Comparison of ENCODE assay signal across 11 cellular contexts in the genomic region with DNA sequence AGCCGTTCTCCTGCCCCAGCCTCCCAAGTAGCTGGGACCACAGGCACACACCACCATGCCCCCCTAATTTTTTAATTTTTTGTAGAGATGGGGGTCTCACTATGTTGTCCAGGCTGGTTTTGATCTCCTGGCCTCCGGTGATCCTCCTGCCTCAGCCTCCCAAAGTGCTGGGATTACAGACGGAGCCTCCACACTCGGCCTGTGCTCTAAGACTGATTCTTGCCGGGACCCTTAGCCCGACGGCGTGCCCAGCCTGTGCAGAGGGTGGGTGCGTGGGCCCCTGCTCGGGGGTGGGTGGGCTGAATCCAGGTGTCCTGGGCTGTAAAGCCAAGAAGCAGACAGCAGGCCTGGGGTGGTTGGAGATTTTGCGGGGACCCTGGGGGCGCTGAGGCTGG.
DNase-seq lines count a peak whose midpoint lies in the region; ATAC-seq and TF ChIP-seq lines count a peak whose summit lies in the region.
"Had no signal": no experiment of that assay in that cellular context is flagged by ENCODE, and none has a peak within 500 bp of the region (broad histone marks: within the 10 kb centered on the region; RNA-seq: fewer than 3 reads in every experiment).

No MANE protein-coding gene starts in this region.

- H3K27ac ChIP-seq in adrenal gland (peak overlapping the region in 4 of 5 donors; percentile 69 to 98 (median 97)), iPS-20b (ENCODE audit: low read length) (peak overlapping the region; percentile 22), gastrocnemius medialis (peak overlapping the region; percentile 73 to 93 (median 84))

- peaks cover 30% of the 10 kb centered on the region for H3K36me3 Mint-ChIP-seq in Caco-2 (ENCODE audit: insufficient read depth, unreplicated experiment)

- peak overlapping the region; percentile 33; the same call in 1 of the 2 replicates for H3K9ac ChIP-seq in iPS-20b (ENCODE audit: low read depth, low read length)

- no peak for ATAC-seq in gastrocnemius medialis
- ATAC-seq in GM18519 (IDR thresholded peaks at IDR 0.05; ENCODE audit: low FRiP score, unreplicated experiment) = no peak

- no peaks in the 10 kb centered on the region for H3K36me3 ChIP-seq in Caco-2 (ENCODE audit: control insufficient read depth, insufficient read depth, low read length)
- no peaks in the 10 kb centered on the region for H3K36me3 ChIP-seq in adrenal gland (replicated peaks in 1 of 2)
- H3K36me3 ChIP-seq in iPS-20b (ENCODE audit: insufficient read depth, low read depth, low read length) = no peaks in the 10 kb centered on the region
- H3K36me3 ChIP-seq in gastrocnemius medialis = no peaks in the 10 kb centered on the region

- no peaks in the 10 kb centered on the region for H3K9me3 ChIP-seq in Caco-2
- H3K9me3 ChIP-seq in adrenal gland (replicated peaks in 1 of 3) = no peaks in the 10 kb centered on the region
- H3K9me3 ChIP-seq in iPS-20b (ENCODE audit: insufficient read depth, low read depth, low read length) = no peaks in the 10 kb centered on the region
- no peaks in the 10 kb centered on the region for H3K9me3 ChIP-seq in gastrocnemius medialis

- H3K4me3 Mint-ChIP-seq in Caco-2 (ENCODE audit: unreplicated experiment) = peak overlapping the region; percentile 52
- H3K4me3 Mint-ChIP-seq: activated CD4-positive, alpha-beta T cell treated with anti-CD3 and anti-CD28 coated beads, Interleukin-2, amount 10 ng/mL, durations not matched to agents 7 days and 5 days had no signal

- TF ChIP-seq POLR2A in adrenal gland (IDR thresholded peaks at IDR 0.05) (no peak), gastrocnemius medialis (IDR thresholded peaks at IDR 0.05) (no peak)

- H3K4me1 ChIP-seq in Caco-2 = peaks cover 56% of the 10 kb centered on the region
- H3K4me1 ChIP-seq in adrenal gland (replicated peaks in 1 of 2) = peaks cover 31 to 52% of the 10 kb centered on the region in 2 donors
- peaks cover 11% of the 10 kb centered on the region; the same call in 1 of the 2 replicates for H3K4me1 ChIP-seq in iPS-20b (ENCODE audit: insufficient read depth, low read length)
- peaks cover 46 to 51% of the 10 kb centered on the region in 2 donors for H3K4me1 ChIP-seq in gastrocnemius medialis

- H3K4me1 Mint-ChIP-seq in Caco-2 (ENCODE audit: low read depth, unreplicated experiment) = peaks cover 32% of the 10 kb centered on the region

- CTCF ChIA-PET in Caco-2 (lab: Charles Lee) = interaction anchor here (0.9 to 2.0 kb wide), 5 partner anchors 11 to 71 kb away, joined by 4 to 9 read pairs (median 8); partner anchors contain the start of gene GADD45B

- intact Hi-C loops in Caco-2 (cut with micrococcal nuclease; ENCODE audit: unreplicated experiment) (loop anchor here (1.0 to 10.0 kb wide), 4 partner anchors 39 to 1245 kb away; no protein-coding TSS in a partner anchor), adrenal gland (cut with DNase I) (loop anchor here (5.0 to 10.0 kb wide), 3 partner anchors 37 to 63 kb away; partner anchors contain the start of gene GADD45B (in 1 of the 2)), gastrocnemius medialis (cut with DNase I; ENCODE audit: low total_unique reads) (loop anchor here (2.0 to 5.0 kb wide), 2 partner anchors 43 to 71 kb away; no protein-coding TSS in a partner anchor)

- POLR2A ChIA-PET in Caco-2 (lab: Charles Lee) = interaction anchor here (0.5 to 4.7 kb wide), 8 partner anchors 11 to 273 kb away, joined by 3 to 139 read pairs (median 4); partner anchors contain the start of genes GADD45B and LMNB2

- TSS peak; percentile 85 for BruUV-seq in Caco-2 (replicated peaks; lab: Mats Ljungman, UMichigan)

- H3K9me3 Mint-ChIP-seq in Caco-2 (ENCODE audit: unreplicated experiment) = no peaks in the 10 kb centered on the region
- H3K9me3 Mint-ChIP-seq: activated CD4-positive, alpha-beta T cell treated with anti-CD3 and anti-CD28 coated beads, Interleukin-2, amount 10 ng/mL, durations not matched to agents 7 days and 5 days had no signal

- DNase-seq in Caco-2 (no peak), adrenal gland (no peak), gastrocnemius medialis (no peak), iPS-NIHi7 (ENCODE audit: extremely low spot score) (no peak), DMS114 treated with DMSO at 0.1 percent for 48 hours (lab: John Stamatoyannopoulos, UW; ENCODE audit: unreplicated experiment) (no peak)
- DNase-seq in stimulated activated naive CD4-positive, alpha-beta T cell treated with Interleukin-2 at 50 U/mL for 16 hours (lab: John Stamatoyannopoulos, UW) = no peak
- DNase-seq: activated CD4-positive, alpha-beta T cell treated with anti-CD3 and anti-CD28 coated beads, Interleukin-2, amount 10 ng/mL, durations not matched to agents 7 days and 5 days; amygdala; NCI-H1092 treated with DMSO at 0.1 percent for 48 hours had no signal

- peak overlapping the region; percentile 95 for H3K27ac Mint-ChIP-seq in Caco-2 (ENCODE audit: unreplicated experiment)
- H3K27ac Mint-ChIP-seq: activated CD4-positive, alpha-beta T cell treated with anti-CD3 and anti-CD28 coated beads, Interleukin-2, amount 10 ng/mL, durations not matched to agents 7 days and 5 days had no signal

- H3K4me3 ChIP-seq in Caco-2 (ENCODE audit: low read depth, low read length) = peak overlapping the region; percentile 27
- H3K4me3 ChIP-seq in adrenal gland = no peak overlapping the region
- H3K4me3 ChIP-seq in iPS-20b (ENCODE audit: low read length) = peak overlapping the region; percentile 34; the same call in 1 of the 2 replicates
- peak overlapping the region in 3 of 4 donors; percentile 6 to 29 (median 15) for H3K4me3 ChIP-seq in gastrocnemius medialis

- no peaks in the 10 kb centered on the region for H3K27me3 ChIP-seq in Caco-2 (replicated peaks; ENCODE audit: control insufficient read depth, insufficient read depth, low read length)
- no peaks in the 10 kb centered on the region for H3K27me3 ChIP-seq in adrenal gland
- peaks cover 5% of the 10 kb centered on the region; the same call in 1 of the 2 replicates for H3K27me3 ChIP-seq in iPS-20b (ENCODE audit: insufficient read depth, low read length)
- no peaks in the 10 kb centered on the region for H3K27me3 ChIP-seq in gastrocnemius medialis

- WGBS in adrenal gland, 4 donors = 79 to 88% (median 86%) methylated on average over 7 to 12 of the region's 12 CpGs

- H3K27me3 Mint-ChIP-seq in Caco-2 (ENCODE audit: insufficient read depth, unreplicated experiment) = no peaks in the 10 kb centered on the region
- H3K27me3 Mint-ChIP-seq: activated CD4-positive, alpha-beta T cell treated with anti-CD3 and anti-CD28 coated beads, Interleukin-2, amount 10 ng/mL, durations not matched to agents 7 days and 5 days had no signal

- in situ Hi-C loops in gastrocnemius medialis (cut with MboI; ENCODE audit: low sequenced_read_pairs in 4 of 4) = loop anchor here in 3 of 4 donors (5.0 to 10.0 kb wide), 2 partner anchors 63 to 65 kb away; partner anchors contain the start of gene GADD45B (in 3 of the 3)

- TF ChIP-seq CTCF in Caco-2 (IDR thresholded peaks at IDR 0.05; ENCODE audit: insufficient read depth in 1 of 2, low read depth in 1 of 2, low read length in 1 of 2, severe bottlenecking in 1 of 2, unreplicated experiment in 1 of 2) (no peak), adrenal gland (IDR thresholded peaks at IDR 0.05) (no peak), gastrocnemius medialis (IDR thresholded peaks at IDR 0.05 in 4 of 5, conservative IDR thresholded peaks at IDR 0.05 in 1 of 5) (no peak)

Comparison
In these comparisons a context has a peak if more than half of its experiments do, and no peak if none do; other contexts are left out.
1. H3K4me3 ChIP-seq: peak in Caco-2 (single experiment), iPS-20b (single experiment) and gastrocnemius medialis (3 of 4); none in adrenal gland (0 of 4).
2. H3K27ac ChIP-seq: peak in every context shown above with its lines; median percentile 97 in adrenal gland; 84 in gastrocnemius medialis; 22 in iPS-20b.